8 cellular contexts compared by ENCODE assay signal in the genomic region with DNA sequence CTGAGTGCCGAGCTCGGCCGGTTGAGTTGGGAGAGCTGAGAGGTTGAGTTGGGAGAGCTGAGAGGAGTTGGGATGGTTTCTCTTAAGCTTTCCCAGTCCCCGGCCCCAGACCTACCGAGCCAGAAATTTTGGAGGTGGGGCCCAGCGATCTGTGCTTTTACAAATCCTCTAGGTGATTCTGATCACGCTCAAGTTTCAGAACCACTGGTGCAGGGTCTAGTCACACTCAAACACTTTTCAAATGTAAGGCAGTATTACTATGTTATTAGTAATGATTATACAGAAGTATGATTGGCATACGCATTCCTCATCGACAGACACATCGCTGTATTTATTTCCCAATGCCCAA. TPM values are rescaled to one million over a fixed set of nuclear protein-coding genes. Genes with fewer than 3 reads are reported as not detected.
A peak's percentile ranks its signal among the peaks of the same experiment; 100 is the strongest.
DNase-seq lines count a peak whose midpoint lies in the region; ATAC-seq, FAIRE-seq and TF ChIP-seq lines count a peak whose summit lies in the region.

No MANE protein-coding gene starts in this region.

- H3K36me3 Mint-ChIP-seq in activated naive CD8-positive, alpha-beta T cell treated with anti-CD3 and anti-CD28 coated beads, Interleukin-2, amount 50 U/mL, for 24 hours (ENCODE audit: low read depth): peaks cover 16% of the 10 kb centered on the region

- DNase-seq in activated CD4-positive, CD25-positive, alpha-beta regulatory T cell treated with anti-CD3 and anti-CD28 coated beads, Interleukin-2, amount 50 U/mL, for 72 hours: no peak
- DNase-seq in activated naive CD8-positive, alpha-beta T cell treated with anti-CD3 and anti-CD28 coated beads, Interleukin-2, amount 50 U/mL, for 24 hours: no peak
- DNase-seq in kidney: no peak
- DNase-seq in suprapubic skin (ENCODE audit: low spot score in 2 of 2): no peak
- no peak for DNase-seq in hippocampal formation (lab: John Stamatoyannopoulos, UW)
- DNase-seq in urothelium cell line (ENCODE audit: low spot score): no peak
- no peak for DNase-seq in retina

- H3K9me3 ChIP-seq in kidney (ENCODE audit: control insufficient read depth in 1 of 2, low read length in 2 of 2) (no peaks in the 10 kb centered on the region), suprapubic skin (no peaks in the 10 kb centered on the region)

- no peaks in the 10 kb centered on the region for H3K9me3 Mint-ChIP-seq in activated naive CD8-positive, alpha-beta T cell treated with anti-CD3 and anti-CD28 coated beads, Interleukin-2, amount 50 U/mL, for 24 hours

- H3K27ac Mint-ChIP-seq in activated naive CD8-positive, alpha-beta T cell treated with anti-CD3 and anti-CD28 coated beads, Interleukin-2, amount 50 U/mL, for 24 hours: peak overlapping the region; percentile 97

- no peak for TF ChIP-seq CTCF in kidney (IDR thresholded peaks at IDR 0.05; ENCODE audit: borderline replicate concordance, extremely low read depth, insufficient read depth)
- TF ChIP-seq CTCF in suprapubic skin (IDR thresholded peaks at IDR 0.05): no peak

- peak overlapping the region; percentile 95 for H3K4me3 Mint-ChIP-seq in activated naive CD8-positive, alpha-beta T cell treated with anti-CD3 and anti-CD28 coated beads, Interleukin-2, amount 50 U/mL, for 24 hours

- no peak overlapping the region for H3K9ac ChIP-seq in kidney (ENCODE audit: low read length in 2 of 2)

- FAIRE-seq in kidney (lab: Jason Lieb, UNC) (no peak), urothelium cell line (lab: Jason Lieb, UNC) (no peak)

- H3K4me3 ChIP-seq in kidney (ENCODE audit: low read length in 2 of 2) (peak overlapping the region; percentile 50 to 82), suprapubic skin (peak overlapping the region; percentile 98)

- H3K27me3 Mint-ChIP-seq in activated naive CD8-positive, alpha-beta T cell treated with anti-CD3 and anti-CD28 coated beads, Interleukin-2, amount 50 U/mL, for 24 hours: no peaks in the 10 kb centered on the region

- H3K27ac ChIP-seq in kidney (ENCODE audit: low read depth in 2 of 2, low read length in 2 of 2): peak overlapping the region in 1 of 2 donors; percentile 93
- peak overlapping the region; percentile 92 for H3K27ac ChIP-seq in suprapubic skin

- intact Hi-C loops in kidney (cut with DNase I): no loop called here

- no peaks in the 10 kb centered on the region for H3K27me3 ChIP-seq in suprapubic skin

- H3K4me1 ChIP-seq in kidney (ENCODE audit: control insufficient read depth in 1 of 2, insufficient read depth in 1 of 2, low read depth in 1 of 2, low read length in 2 of 2) (peaks cover 7 to 15% of the 10 kb centered on the region in 2 donors), suprapubic skin (peaks cover 41% of the 10 kb centered on the region)

- TF ChIP-seq POLR2A in suprapubic skin (IDR thresholded peaks at IDR 0.05): no peak

- ATAC-seq in activated CD4-positive, CD25-positive, alpha-beta regulatory T cell treated with anti-CD3 and anti-CD28 coated beads, Interleukin-2, amount 50 U/mL, for 24 hours: peak; percentile 3 to 8
- no peak for ATAC-seq in activated naive CD8-positive, alpha-beta T cell treated with anti-CD3 and anti-CD28 coated beads, Interleukin-2, amount 50 U/mL, for 24 hours

- WGBS in suprapubic skin: 42% methylated on average over 8 of the region's 10 CpGs

- H3K4me1 Mint-ChIP-seq in activated naive CD8-positive, alpha-beta T cell treated with anti-CD3 and anti-CD28 coated beads, Interleukin-2, amount 50 U/mL, for 24 hours: peaks cover 70% of the 10 kb centered on the region

- H3K36me3 ChIP-seq in kidney (ENCODE audit: control insufficient read depth in 1 of 2, insufficient read depth in 2 of 2, low read length in 2 of 2) (no peaks in the 10 kb centered on the region), suprapubic skin (no peaks in the 10 kb centered on the region)

- no peak for TF ChIP-seq EP300 in suprapubic skin (IDR thresholded peaks at IDR 0.05)

RNA-seq across cellular contexts. Expression of a gene that starts 0.3 kb away (rescaled TPM):
- total RNA-seq in kidney (173 TPM), suprapubic skin (100 to 1,000 TPM; 112 to 220 (median 136) TPM)
- 34.1 TPM for polyA plus RNA-seq in kidney (ENCODE audit: insufficient read depth, low read depth, low replicate concordance)
